ENCODE assay signal across 31 cellular contexts in genomic region chr3:152745677-152746076, GRCh38.
"Had no signal": no experiment of that assay in that cellular context is flagged by ENCODE, and none has a peak within 500 bp of the region (broad histone marks: within the 10 kb centered on the region; RNA-seq: fewer than 3 reads in every experiment).

No MANE protein-coding gene starts in this region.

- H3K4me3 ChIP-seq: adrenal gland, body of pancreas, breast epithelium, PC-9 had no signal

- H3K27me3 Mint-ChIP-seq: activated CD4-positive, alpha-beta memory T cell treated with anti-CD3 and anti-CD28 coated beads, Interleukin-2, amount 10 ng/mL, durations not matched to agents 7 days and 5 days had no signal

- H3K27ac Mint-ChIP-seq: activated CD4-positive, alpha-beta memory T cell treated with anti-CD3 and anti-CD28 coated beads, Interleukin-2, amount 10 ng/mL, durations not matched to agents 7 days and 5 days; activated naive CD4-positive, alpha-beta T cell treated with anti-CD3 and anti-CD28 coated beads, Interleukin-2, amount 50 U/mL, for 72 hours; activated T-cell treated with anti-CD3 and anti-CD28 coated beads, Interleukin-2, amount 50 U/mL, for 24 hours; activated T-helper 2 cell treated with anti-CD3 and anti-CD28 coated beads, Interferon-gamma antibody, Interleukin-2, Interleukin-4, amounts not matched to agents 10 μg/mL and 5 μg/mL and 100 μg/mL, durations not matched to agents 14 hours and 24 hours and 36 hours had no signal

- ATAC-seq: activated naive CD4-positive, alpha-beta T cell treated with anti-CD3 and anti-CD28 coated beads, Interleukin-2, amount 50 U/mL, for 72 hours; body of pancreas; Right ventricle myocardium inferior; SK-N-SH treated with all-trans-retinoic acid at 6 μM for 48 hours had no signal

- H3K27me3 ChIP-seq: adrenal gland, body of pancreas, breast epithelium had no signal

- H3K36me3 ChIP-seq: adrenal gland, breast epithelium had no signal

- DNase-seq: activated CD4-positive, alpha-beta memory T cell treated with anti-CD3 and anti-CD28 coated beads, Interleukin-2, amount 10 ng/mL, durations not matched to agents 7 days and 5 days; activated CD4-positive, alpha-beta T cell treated with anti-CD3 and anti-CD28 coated beads for 1 hour; activated CD4-positive, alpha-beta T cell treated with anti-CD3 and anti-CD28 coated beads for 48 hours; activated CD4-positive, CD25-positive, alpha-beta regulatory T cell; activated gamma-delta T cell; activated naive CD4-positive, alpha-beta T cell treated with Interleukin-2 at 50 U/mL for 16 hours; activated T-cell treated with anti-CD3 and anti-CD28 coated beads, Interleukin-2, amount 50 U/mL, for 24 hours; adrenal gland; body of pancreas; Karpas-422; NCI-H1105; NCI-H1417 treated with DMSO at 0.1 percent for 48 hours; NCI-H187 treated with DMSO at 0.1 percent for 48 hours; NCI-H2081; NCI-H2171 treated with DMSO at 0.1 percent for 48 hours; NCI-H2227 treated with DMSO at 0.1 percent for 48 hours; NCI-H446; NCI-H510A treated with DMSO at 0.1 percent for 48 hours; PC-9; SIG-M5; SW 1271; T-helper 1 cell; T-helper 2 cell; T-helper 9 cell had no signal

- H3K36me3 Mint-ChIP-seq: activated naive CD4-positive, alpha-beta T cell treated with anti-CD3 and anti-CD28 coated beads, Interleukin-2, amount 50 U/mL, for 72 hours had no signal

- H2AFZ ChIP-seq: PC-9 had no signal

- H3K4me3 Mint-ChIP-seq: activated CD4-positive, alpha-beta memory T cell treated with anti-CD3 and anti-CD28 coated beads, Interleukin-2, amount 10 ng/mL, durations not matched to agents 7 days and 5 days; activated T-cell treated with anti-CD3 and anti-CD28 coated beads, Interleukin-2, amount 50 U/mL, for 24 hours had no signal

- H3K4me1 Mint-ChIP-seq: activated CD4-positive, alpha-beta memory T cell treated with anti-CD3 and anti-CD28 coated beads, Interleukin-2, amount 10 ng/mL, durations not matched to agents 7 days and 5 days had no signal

- H3K27ac ChIP-seq: adrenal gland, body of pancreas, breast epithelium, PC-9, RWPE1, VCaP had no signal

- H3K4me2 ChIP-seq: PC-9 had no signal

- H3K4me1 ChIP-seq: adrenal gland, body of pancreas, breast epithelium had no signal

- H3K9me3 Mint-ChIP-seq: activated CD4-positive, alpha-beta memory T cell treated with anti-CD3 and anti-CD28 coated beads, Interleukin-2, amount 10 ng/mL, durations not matched to agents 7 days and 5 days had no signal
